In genomic region chr7:30510124-30511074, GRCh38 we compare ENCODE assay signal across 8 cellular contexts. TPM values are rescaled to one million over a fixed set of nuclear protein-coding genes. Genes with fewer than 3 reads are reported as not detected.
DNase-seq lines count a peak whose midpoint lies in the region; ATAC-seq and TF ChIP-seq lines count a peak whose summit lies in the region.

No MANE protein-coding gene starts in this region.

- H3K9me3 ChIP-seq in mucosa of descending colon = no peaks in the 10 kb centered on the region

- no peak overlapping the region for H3K4me3 Mint-ChIP-seq in activated T-cell treated with anti-CD3 and anti-CD28 coated beads, Interleukin-2, amount 50 U/mL, for 4 hours

- H3K4me1 Mint-ChIP-seq in activated T-cell treated with anti-CD3 and anti-CD28 coated beads, Interleukin-2, amount 50 U/mL, for 4 hours (ENCODE audit: low read depth) = no peaks in the 10 kb centered on the region

- H3K4me3 ChIP-seq in mucosa of descending colon = no peak overlapping the region

- H3K4me1 ChIP-seq in mucosa of descending colon (ENCODE audit: low read depth) = no peaks in the 10 kb centered on the region

- peak in 1 of 2 donors; percentile 57 for ATAC-seq in activated T-cell treated with anti-CD3 and anti-CD28 coated beads, Interleukin-2, amount 50 U/mL, for 4 hours
- ATAC-seq in HG03354 (IDR thresholded peaks at IDR 0.05; ENCODE audit: poor library complexity, severe bottlenecking, unreplicated experiment) (peak; percentile 68), mucosa of descending colon (peak; percentile 71), GM21723 (IDR thresholded peaks at IDR 0.05; ENCODE audit: unreplicated experiment) (no peak)

- DNase-seq in activated T-cell treated with anti-CD3 and anti-CD28 coated beads, Interleukin-2, amount 50 U/mL, for 4 hours = peak; percentile 14
- no peak for DNase-seq in activated T-cell treated with anti-CD3 and anti-CD28 coated beads, Interleukin-2, amount 50 U/mL, for 1 hour
- DNase-seq in SK-N-DZ (ENCODE audit: low spot score) = peak; percentile 50
- DNase-seq in dedifferentiated amniotic fluid mesenchymal stem cell (ENCODE audit: extremely low spot score) = peak; percentile 28
- peak in 1 of 3 donors; percentile 36 for DNase-seq in mucosa of descending colon
- no peak for DNase-seq in effector CD4-positive, alpha-beta T cell

- intact Hi-C loops in mucosa of descending colon (cut with DNase I, micrococcal nuclease) = no loop called here

- TF ChIP-seq CTCF in mucosa of descending colon (IDR thresholded peaks at IDR 0.05) = peak; percentile 63

- no peaks in the 10 kb centered on the region for H3K36me3 ChIP-seq in mucosa of descending colon (ENCODE audit: low read depth)

- no peaks in the 10 kb centered on the region for H3K9me3 Mint-ChIP-seq in activated T-cell treated with anti-CD3 and anti-CD28 coated beads, Interleukin-2, amount 50 U/mL, for 4 hours

- H3K36me3 Mint-ChIP-seq in activated T-cell treated with anti-CD3 and anti-CD28 coated beads, Interleukin-2, amount 50 U/mL, for 4 hours (ENCODE audit: insufficient read depth) = peaks cover 1% of the 10 kb centered on the region

- H3K27me3 Mint-ChIP-seq in activated T-cell treated with anti-CD3 and anti-CD28 coated beads, Interleukin-2, amount 50 U/mL, for 4 hours (ENCODE audit: low read depth) = no peaks in the 10 kb centered on the region

RNA-seq across cellular contexts. Expression of gene GGCT, which starts 5.8 kb away (rescaled TPM):
- 10 to 100 TPM; 66.0 to 75.5 (median 67.5) TPM for total RNA-seq in activated T-cell treated with anti-CD3 and anti-CD28 coated beads, Interleukin-2, amount 50 U/mL, for 4 hours
- 198 and 218 TPM in 2 replicates for polyA plus RNA-seq in SK-N-DZ (2014; cell fraction: cytosol; rRNA removed)
- 102 and 141 TPM in 2 replicates for polyA plus RNA-seq in SK-N-DZ (2014; cell fraction: nucleus; rRNA removed)
- total RNA-seq in mucosa of descending colon = 10 to 100 TPM; 29.9 to 50.2 (median 32.8) TPM

RNA-seq across cellular contexts. Expression of gene NOD1, which starts 31.8 kb away (rescaled TPM):
- total RNA-seq in activated T-cell treated with anti-CD3 and anti-CD28 coated beads, Interleukin-2, amount 50 U/mL, for 4 hours = 1 to 10 TPM; 4.1 to 5.4 (median 4.6) TPM
- 13.3 and 13.5 TPM in 2 replicates for polyA plus RNA-seq in SK-N-DZ (2014; cell fraction: cytosol; rRNA removed)
- 27.6 and 38.7 TPM in 2 replicates for polyA plus RNA-seq in SK-N-DZ (2014; cell fraction: nucleus; rRNA removed)
- total RNA-seq in mucosa of descending colon = 10 to 100 TPM; 13.2 to 14.4 (median 13.2) TPM

Comparison
In these comparisons a context has a peak if more than half of its experiments do, and no peak if none do; other contexts are left out.
1. DNase-seq: peak in activated T-cell treated with anti-CD3 and anti-CD28 coated beads, Interleukin-2, amount 50 U/mL, for 4 hours (single experiment), SK-N-DZ (single experiment) and dedifferentiated amniotic fluid mesenchymal stem cell (single experiment); none in activated T-cell treated with anti-CD3 and anti-CD28 coated beads, Interleukin-2, amount 50 U/mL, for 1 hour (single experiment) and effector CD4-positive, alpha-beta T cell (single experiment).